ENCODE assay signal across 1 cellular context in the genomic region with DNA sequence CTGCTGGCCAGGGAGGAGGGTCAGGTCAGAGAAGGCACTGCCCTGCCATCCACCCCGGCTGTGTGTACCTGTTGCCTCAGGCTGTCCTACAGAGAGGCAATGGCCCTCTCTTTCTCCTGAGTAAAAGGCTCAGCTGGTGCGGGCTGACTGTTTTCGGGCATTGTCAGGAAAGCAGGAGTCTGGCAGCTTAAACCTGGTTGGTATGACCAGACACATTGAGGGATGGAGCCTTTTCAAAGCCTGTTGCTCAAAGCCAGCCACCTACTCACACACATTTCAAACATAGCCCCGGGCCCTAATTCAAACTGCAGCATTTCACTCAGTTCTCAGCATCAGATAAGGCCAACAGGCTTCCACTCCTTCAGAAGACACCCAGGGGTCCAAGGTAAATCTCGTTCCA.
TF ChIP-seq lines count a peak whose summit lies in the region.

No MANE protein-coding gene starts in this region.

TF ChIP-seq in H1, 55 proteins besides CTCF, POLR2A, EP300 and RAD21 (continued from another document):
- no peak for TF ChIP-seq BACH1 (IDR thresholded peaks at IDR 0.05; ENCODE audit: low read length)
- TF ChIP-seq CBX5 (IDR thresholded peaks at IDR 0.05; ENCODE audit: low read depth, low read length) = no peak
- no peak for TF ChIP-seq POLR2AphosphoS5 (IDR thresholded peaks at IDR 0.05; ENCODE audit: low read depth, low read length)
